In the genomic region with DNA sequence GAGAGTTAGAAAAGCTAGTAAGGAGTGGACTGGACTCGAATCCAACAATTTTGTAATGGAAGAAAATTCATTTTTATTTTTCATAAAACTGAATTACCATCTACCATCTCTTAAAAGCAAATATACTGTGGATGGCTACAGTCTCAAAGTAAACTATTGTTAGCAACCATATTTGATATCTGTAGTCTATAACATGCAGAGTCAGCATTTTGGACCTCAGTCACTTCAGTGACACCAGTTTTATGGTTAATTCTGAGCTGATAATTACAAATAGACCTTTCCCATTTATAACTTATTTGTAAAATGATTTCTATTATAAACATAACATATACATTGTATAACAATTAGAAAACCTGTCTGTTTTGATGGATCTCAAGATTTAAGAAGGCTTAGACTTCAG, we compare ENCODE assay signal across 15 cellular contexts. TPM values are rescaled to one million over a fixed set of nuclear protein-coding genes. Genes with fewer than 3 reads are reported as not detected.
DNase-seq lines count a peak whose midpoint lies in the region; ATAC-seq and TF ChIP-seq lines count a peak whose summit lies in the region.
"Had no signal": no experiment of that assay in that cellular context is flagged by ENCODE, and none has a peak within 500 bp of the region (broad histone marks: within the 10 kb centered on the region; RNA-seq: fewer than 3 reads in every experiment).

No MANE protein-coding gene starts in this region.

- no peak for ATAC-seq in T-cell (replicated peaks in 1 of 4)
- no peak for ATAC-seq in stimulated activated effector memory CD8-positive, alpha-beta T cell treated with anti-CD3 and anti-CD28 coated beads, Interleukin-12 subunit alpha, Interleukin-12 subunit beta, amount 100 ng/mL, for 72 hours
- ATAC-seq: psoas muscle, upper lobe of right lung had no signal

- no peak for TF ChIP-seq EP300 in esophagus muscularis mucosa (IDR thresholded peaks at IDR 0.05)

- BruUV-seq in MCF 10A (replicated peaks; lab: Mats Ljungman, UMichigan): no TSS peak

- H3K27me3 ChIP-seq in breast epithelium: no peaks in the 10 kb centered on the region
- no peaks in the 10 kb centered on the region for H3K27me3 ChIP-seq in esophagus muscularis mucosa
- H3K27me3 ChIP-seq: BE2C, upper lobe of right lung had no signal

- H3K4me1 ChIP-seq in breast epithelium (peaks cover 0 to 3% of the 10 kb centered on the region in 2 donors), esophagus muscularis mucosa (peaks cover 12 to 40% (median 31%) of the 10 kb centered on the region in 4 donors)
- H3K4me1 ChIP-seq: psoas muscle, upper lobe of right lung had no signal

- H3K4me1 Mint-ChIP-seq in MCF 10A (ENCODE audit: insufficient read depth, unreplicated experiment) (peaks cover 6% of the 10 kb centered on the region), T-cell (peaks cover 55 to 68% (median 65%) of the 10 kb centered on the region in 3 donors)
- H3K4me1 Mint-ChIP-seq in stimulated activated effector memory CD8-positive, alpha-beta T cell treated with anti-CD3 and anti-CD28 coated beads, Interleukin-12 subunit alpha, Interleukin-12 subunit beta, amount 100 ng/mL, for 72 hours: peaks cover 31% of the 10 kb centered on the region

- H3K36me3 Mint-ChIP-seq in MCF 10A (ENCODE audit: insufficient read depth, unreplicated experiment): peaks cover 4% of the 10 kb centered on the region
- peaks cover 17% of the 10 kb centered on the region for H3K36me3 Mint-ChIP-seq in T-cell
- H3K36me3 Mint-ChIP-seq in stimulated activated effector memory CD8-positive, alpha-beta T cell treated with anti-CD3 and anti-CD28 coated beads, Interleukin-12 subunit alpha, Interleukin-12 subunit beta, amount 100 ng/mL, for 72 hours: peaks cover 58% of the 10 kb centered on the region

- H3K4me3 Mint-ChIP-seq in MCF 10A (ENCODE audit: unreplicated experiment): peak overlapping the region; percentile 82
- peak overlapping the region; percentile 87 to 91 (median 91) for H3K4me3 Mint-ChIP-seq in T-cell
- H3K4me3 Mint-ChIP-seq in stimulated activated effector memory CD8-positive, alpha-beta T cell treated with anti-CD3 and anti-CD28 coated beads, Interleukin-12 subunit alpha, Interleukin-12 subunit beta, amount 100 ng/mL, for 72 hours: peak overlapping the region; percentile 83

- TF ChIP-seq CTCF in MCF 10A (IDR thresholded peaks at IDR 0.05; ENCODE audit: unreplicated experiment) (no peak), breast epithelium (IDR thresholded peaks at IDR 0.05) (no peak), esophagus muscularis mucosa (IDR thresholded peaks at IDR 0.05) (no peak)

- H3K36me3 ChIP-seq in breast epithelium (no peaks in the 10 kb centered on the region), esophagus muscularis mucosa (peaks cover 0 to 4% (median 0%) of the 10 kb centered on the region in 4 donors)

- H3K27ac ChIP-seq in breast epithelium (no peak overlapping the region), esophagus muscularis mucosa (replicated peaks in 1 of 4) (peak overlapping the region in 2 of 4 donors; percentile 99)
- H3K27ac ChIP-seq: upper lobe of right lung had no signal

- H3K27ac Mint-ChIP-seq in MCF 10A (ENCODE audit: low read depth, unreplicated experiment) (no peak overlapping the region), T-cell (peak overlapping the region in 1 of 2 donors; percentile 5)
- no peak overlapping the region for H3K27ac Mint-ChIP-seq in stimulated activated effector memory CD8-positive, alpha-beta T cell treated with anti-CD3 and anti-CD28 coated beads, Interleukin-12 subunit alpha, Interleukin-12 subunit beta, amount 100 ng/mL, for 72 hours

- CTCF ChIA-PET in MCF 10A (lab: Yijun Ruan, JAX): interaction anchor here (0.6 to 2.0 kb wide), 5 partner anchors 8 to 277 kb away, joined by 3 to 12 read pairs (median 4); no protein-coding TSS in a partner anchor
- CTCF ChIA-PET in T-cell (lab: Charles Lee): no interaction called here

- H3K9me3 ChIP-seq in breast epithelium (no peaks in the 10 kb centered on the region), esophagus muscularis mucosa (no peaks in the 10 kb centered on the region)
- H3K9me3 ChIP-seq: BE2C, psoas muscle, upper lobe of right lung had no signal

- TF ChIP-seq POLR2A in breast epithelium (IDR thresholded peaks at IDR 0.05) (no peak), esophagus muscularis mucosa (IDR thresholded peaks at IDR 0.05; ENCODE audit: low read depth) (no peak)

- WGBS in esophagus muscularis mucosa: 86% methylated on average over 1 of the region's 1 CpG

- no peaks in the 10 kb centered on the region for H3K27me3 Mint-ChIP-seq in MCF 10A (ENCODE audit: insufficient read depth, unreplicated experiment)
- no peaks in the 10 kb centered on the region for H3K27me3 Mint-ChIP-seq in T-cell

- POLR2A ChIA-PET in MCF 10A (lab: Yijun Ruan, JAX) (interaction anchor here (0.9 to 1.1 kb wide), 4 partner anchors 14 to 136 kb away, joined by 3 to 4 read pairs (median 4); no protein-coding TSS in a partner anchor), T-cell (lab: Charles Lee) (interaction anchor here (0.6 to 0.9 kb wide), 3 partner anchors 14 to 142 kb away, joined by 3 to 4 read pairs (median 3); no protein-coding TSS in a partner anchor)

- H3K9me3 Mint-ChIP-seq in MCF 10A (ENCODE audit: unreplicated experiment): no peaks in the 10 kb centered on the region
- no peaks in the 10 kb centered on the region for H3K9me3 Mint-ChIP-seq in T-cell
- no peaks in the 10 kb centered on the region for H3K9me3 Mint-ChIP-seq in stimulated activated effector memory CD8-positive, alpha-beta T cell treated with anti-CD3 and anti-CD28 coated beads, Interleukin-12 subunit alpha, Interleukin-12 subunit beta, amount 100 ng/mL, for 72 hours

- intact Hi-C loops in MCF 10A (cut with micrococcal nuclease) (no loop called here), breast epithelium (cut with DNase I; ENCODE audit: low total_unique reads) (no loop called here), esophagus muscularis mucosa (cut with DNase I) (no loop called here)

- DNase-seq in MCF 10A (ENCODE audit: unreplicated experiment): no peak
- no peak for DNase-seq in breast epithelium (ENCODE audit: low spot score in 2 of 2)
- DNase-seq in T-cell: no peak
- DNase-seq in esophagus muscularis mucosa (ENCODE audit: extremely low spot score): no peak
- DNase-seq in stimulated activated effector memory CD8-positive, alpha-beta T cell treated with anti-CD3 and anti-CD28 coated beads, Interleukin-12 subunit alpha, Interleukin-12 subunit beta, amount 100 ng/mL, for 72 hours (ENCODE audit: low spot score in 2 of 2): no peak
- no peak for DNase-seq in hypothalamus (lab: John Stamatoyannopoulos, UW)
- no peak for DNase-seq in NCI-H510A (lab: John Stamatoyannopoulos, UW)
- DNase-seq in NCI-H524 treated with DMSO at 0.1 percent for 48 hours (lab: John Stamatoyannopoulos, UW): no peak
- DNase-seq: activated CD4-positive, CD25-positive, alpha-beta regulatory T cell treated with anti-CD3 and anti-CD28 coated beads, Interleukin-2, amount 50 U/mL, for 72 hours; BE2C; central memory CD4-positive, alpha-beta T cell; foreskin melanocyte; NCI-H1048; psoas muscle; upper lobe of right lung had no signal

- no peak overlapping the region for H3K4me3 ChIP-seq in breast epithelium
- peak overlapping the region; percentile 80 to 100 (median 98) for H3K4me3 ChIP-seq in esophagus muscularis mucosa

RNA-seq across cellular contexts. Expression of a gene that starts 2.0 kb away (rescaled TPM):
- total RNA-seq in MCF 10A (2022) (17.6 and 21.7 TPM in 2 replicates), breast epithelium (10 to 100 TPM; 10.6 to 15.7 (median 14.3) TPM), T-cell (10 to 100 TPM; 29.1 to 44.1 (median 31.5) TPM), esophagus muscularis mucosa (10 to 100 TPM; 29.0 to 37.0 (median 34.1) TPM)

RNA-seq across cellular contexts. Expression of a gene that starts 53.7 kb away (rescaled TPM):
- 21.1 and 27.9 TPM in 2 replicates for total RNA-seq in MCF 10A (2022)
- 10 to 100 TPM; 29.5 to 52.4 (median 46.9) TPM for total RNA-seq in breast epithelium
- 10 to 100 TPM; 20.0 to 34.4 (median 22.1) TPM for total RNA-seq in T-cell
- 10 to 100 TPM; 26.4 to 61.9 (median 40.3) TPM for total RNA-seq in esophagus muscularis mucosa

RNA-seq across cellular contexts. Expression of a gene that starts 53.8 kb away (rescaled TPM):
- 0.14 TPM in 1 of 2 replicates, not detected in the other for total RNA-seq in MCF 10A (2022)
- 1 to 10 TPM; 1.1 to 4.2 (median 2.0) TPM for total RNA-seq in breast epithelium
- total RNA-seq in T-cell: under 1 TPM in 3 of 5 donors, not detected in 2; 0.16 to 0.90 (median 0.30) TPM
- 1 to 10 TPM in 1 of 4 donors, under 1 TPM in 2, not detected in 1; 0.26 to 1.3 (median 0.40) TPM for total RNA-seq in esophagus muscularis mucosa

Comparison
In these comparisons a context has a peak if more than half of its experiments do, and no peak if none do; other contexts are left out.
1. H3K4me3 ChIP-seq: peak in esophagus muscularis mucosa (4 of 4); none in breast epithelium (0 of 3).
2. Peak in every context shown above with its lines, with median percentiles within 50 percentile points of each other: H3K4me3 Mint-ChIP-seq.